In the genomic region with DNA sequence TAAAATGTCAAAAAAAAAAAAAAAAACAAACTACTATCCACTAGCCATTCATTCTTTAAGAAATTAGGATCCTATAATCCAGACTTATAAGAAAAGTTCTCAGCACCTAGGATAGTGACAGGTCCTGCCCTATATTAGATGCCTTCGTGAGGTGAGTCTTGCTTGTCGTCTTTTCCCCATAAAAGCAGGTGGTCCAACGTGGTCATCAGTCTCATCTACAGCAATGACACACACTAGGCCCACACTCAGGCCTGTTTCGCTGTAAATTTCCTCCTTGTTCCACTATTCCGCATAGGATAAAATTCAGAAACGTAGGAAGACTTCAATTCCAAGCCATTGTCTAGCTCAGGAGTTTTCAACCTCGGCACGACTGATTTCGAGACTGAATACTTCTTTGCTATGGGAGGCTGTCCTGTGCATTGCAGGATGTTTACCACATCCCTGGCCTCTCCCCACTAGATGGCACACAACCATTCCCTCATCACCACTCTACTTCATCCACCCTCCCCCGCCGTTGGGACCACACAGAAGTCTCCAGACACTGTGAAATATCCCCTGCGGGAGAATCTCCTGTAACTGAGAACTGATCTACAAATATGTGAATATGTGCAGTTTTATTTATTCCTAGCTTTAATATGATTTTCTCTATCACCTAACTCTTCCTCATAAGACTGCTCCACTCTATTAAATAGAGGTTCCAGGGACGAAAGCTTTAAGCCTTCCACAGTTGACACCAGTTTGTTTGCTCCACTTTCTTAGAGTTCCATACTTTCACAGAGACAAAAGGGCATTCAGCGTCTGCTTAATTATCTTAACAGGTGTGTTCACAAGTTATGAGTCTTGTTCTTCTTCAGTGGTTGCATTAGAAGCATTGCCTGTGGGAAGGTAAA, we compare ENCODE assay signal across 8 cellular contexts.
DNase-seq lines count a peak whose midpoint lies in the region; ATAC-seq and TF ChIP-seq lines count a peak whose summit lies in the region.

No MANE protein-coding gene starts in this region.

- no peak overlapping the region for H3K4me3 ChIP-seq in RWPE2 (ENCODE audit: severe bottlenecking)

- H3K27me3 ChIP-seq in RWPE2 (ENCODE audit: insufficient read depth, poor library complexity, severe bottlenecking): no peaks in the 10 kb centered on the region

- H3K9me3 ChIP-seq in RWPE2 (ENCODE audit: severe bottlenecking): no peaks in the 10 kb centered on the region

- H3K36me3 ChIP-seq in RWPE2 (ENCODE audit: low read depth): no peaks in the 10 kb centered on the region

- no peaks in the 10 kb centered on the region for H3K4me1 ChIP-seq in RWPE2 (ENCODE audit: insufficient read depth, poor library complexity, severe bottlenecking)

- H3K27ac ChIP-seq in RWPE2 (ENCODE audit: poor library complexity, severe bottlenecking): no peak overlapping the region
- H3K27ac ChIP-seq in substantia nigra (ENCODE audit: low read depth, low read length, poor library complexity, severe bottlenecking): no peak overlapping the region

- intact Hi-C loops in left cardiac atrium (cut with DNase I): loop anchor here in 1 of 2 donors (5.0 to 10.0 kb wide), 3 partner anchors 51 to 743 kb away; no protein-coding TSS in a partner anchor

- ATAC-seq in RWPE2 (ENCODE audit: low read depth) (peak; percentile 100), left cardiac atrium (peak; percentile 84 to 87), GM18868 (IDR thresholded peaks at IDR 0.05; ENCODE audit: unreplicated experiment) (no peak)

- TF ChIP-seq CTCF in RWPE2 (IDR thresholded peaks at IDR 0.05; ENCODE audit: poor library complexity, severe bottlenecking): peak; percentile 90

- DNase-seq in D341Med (ENCODE audit: low spot score) (peak; percentile 68), HPDE6-E6E7 (ENCODE audit: extremely low spot score) (peak; percentile 67), RWPE2 (ENCODE audit: low spot score) (peak; percentile 58), left cardiac atrium (peak; percentile 23), substantia nigra (lab: John Stamatoyannopoulos, UW) (peak in 34 of 49 donors; percentile 1 to 53 (median 16)), activated T-cell treated with anti-CD3 and anti-CD28 coated beads for 4 hours (no peak)
- no peak for DNase-seq in activated effector memory CD4-positive, alpha-beta T cell treated with anti-CD3 and anti-CD28 coated beads, Interleukin-2, amount 50 U/mL, for 16 hours

Comparison
In these comparisons a context has a peak if more than half of its experiments do, and no peak if none do; other contexts are left out.
1. DNase-seq: peak in D341Med (single experiment), HPDE6-E6E7 (single experiment), RWPE2 (single experiment), left cardiac atrium (single experiment) and substantia nigra (34 of 49); none in activated T-cell treated with anti-CD3 and anti-CD28 coated beads for 4 hours (single experiment) and activated effector memory CD4-positive, alpha-beta T cell treated with anti-CD3 and anti-CD28 coated beads, Interleukin-2, amount 50 U/mL, for 16 hours (single experiment).